Comparison of ENCODE assay signal across 29 cellular contexts in the genomic region with DNA sequence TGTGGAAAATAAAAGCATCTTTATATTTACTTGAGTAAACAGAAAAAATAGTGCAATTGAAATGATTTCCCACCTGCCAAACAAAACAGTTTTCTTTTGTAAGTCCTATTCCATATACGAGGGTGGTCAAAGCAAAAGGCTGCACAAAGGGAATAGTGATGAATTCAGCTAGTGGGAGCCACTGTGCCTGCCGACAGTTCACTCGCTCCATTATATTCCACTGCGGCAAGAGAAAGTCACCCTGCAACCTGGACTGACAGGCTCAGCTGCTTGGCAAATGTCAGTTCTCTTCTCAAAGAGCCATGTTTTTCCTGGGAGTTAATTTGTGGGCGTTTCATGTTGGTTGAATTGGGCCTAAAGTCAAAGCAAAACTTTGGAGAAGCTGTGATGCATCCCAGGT.
"Had no signal": no experiment of that assay in that cellular context is flagged by ENCODE, and none has a peak within 500 bp of the region (broad histone marks: within the 10 kb centered on the region; RNA-seq: fewer than 3 reads in every experiment).

No MANE protein-coding gene starts in this region.

- FAIRE-seq: endothelial cell of umbilical vein had no signal

- H3K36me3 ChIP-seq: brain microvascular endothelial cell, esophagus squamous epithelium, gastrocnemius medialis, heart left ventricle, sigmoid colon, spleen, suprapubic skin, tibial nerve, uterus had no signal

- ATAC-seq: activated CD4-positive, CD25-positive, alpha-beta regulatory T cell treated with anti-CD3 and anti-CD28 coated beads, Interleukin-2, amount 50 U/mL, for 24 hours; activated CD8-positive, alpha-beta T cell treated with anti-CD3 and anti-CD28 coated beads, Interleukin-2, amount 10 ng/mL, durations not matched to agents 7 days and 5 days; activated naive CD4-positive, alpha-beta T cell treated with anti-CD3 and anti-CD28 coated beads, Interleukin-2, amount 50 U/mL, for 72 hours; gastrocnemius medialis; heart left ventricle; left cardiac atrium; mucosa of descending colon; naive thymus-derived CD4-positive, alpha-beta T cell; T-cell had no signal

- H3K9me3 Mint-ChIP-seq: activated naive CD4-positive, alpha-beta T cell treated with anti-CD3 and anti-CD28 coated beads, Interleukin-2, amount 50 U/mL, for 72 hours; memory B cell; naive thymus-derived CD4-positive, alpha-beta T cell; neural crest cell; stimulated activated naive CD8-positive, alpha-beta T cell treated with anti-CD3 and anti-CD28 coated beads, Interleukin-15, Interleukin-2, amounts not matched to agents 100 ng/mL and 50 ng/mL, for 24 hours; T-cell; T-helper 2 cell treated with Interferon-gamma antibody and Interleukin-4, amounts not matched to agents 5 μg/mL and 100 μg/mL, for 36 hours had no signal

- H3K27me3 Mint-ChIP-seq: memory B cell; stimulated activated naive CD8-positive, alpha-beta T cell treated with anti-CD3 and anti-CD28 coated beads, Interleukin-15, Interleukin-2, amounts not matched to agents 100 ng/mL and 50 ng/mL, for 24 hours; T-cell had no signal

- H3K27ac ChIP-seq: brain microvascular endothelial cell, esophagus squamous epithelium, gastrocnemius medialis, heart left ventricle, spleen, suprapubic skin, tibial nerve, uterus, VCaP had no signal

- DNase-seq: activated CD4-positive, alpha-beta T cell treated with anti-CD3 and anti-CD28 coated beads, Interleukin-2, amount 50 U/mL, for 1 hour; activated CD8-positive, alpha-beta T cell treated with anti-CD3 and anti-CD28 coated beads, Interleukin-2, amount 10 ng/mL, durations not matched to agents 7 days and 5 days; aorta; brain microvascular endothelial cell; central memory CD4-positive, alpha-beta T cell; dermis blood vessel endothelial cell; effector memory CD4-positive, alpha-beta T cell; esophagus squamous epithelium; gastrocnemius medialis; heart left ventricle; left cardiac atrium; mucosa of descending colon; naive thymus-derived CD4-positive, alpha-beta T cell; retina; sigmoid colon; spleen; stimulated activated CD4-positive, alpha-beta T cell treated with anti-CD3 and anti-CD28 coated beads, Interleukin-4, amount 100 ng/mL, for 1 hour; T-cell; uterus had no signal

- H3K27ac Mint-ChIP-seq: activated CD8-positive, alpha-beta T cell treated with anti-CD3 and anti-CD28 coated beads, Interleukin-2, amount 10 ng/mL, durations not matched to agents 7 days and 5 days; activated naive CD4-positive, alpha-beta T cell treated with anti-CD3 and anti-CD28 coated beads, Interleukin-2, amount 50 U/mL, for 72 hours; memory B cell; naive thymus-derived CD4-positive, alpha-beta T cell; stimulated activated naive CD8-positive, alpha-beta T cell treated with anti-CD3 and anti-CD28 coated beads, Interleukin-15, Interleukin-2, amounts not matched to agents 100 ng/mL and 50 ng/mL, for 24 hours; T-cell; T-helper 2 cell treated with Interferon-gamma antibody and Interleukin-4, amounts not matched to agents 5 μg/mL and 100 μg/mL, for 36 hours had no signal

- H3K4me1 ChIP-seq: esophagus squamous epithelium, gastrocnemius medialis, heart left ventricle, sigmoid colon, spleen, suprapubic skin, tibial nerve, uterus had no signal

- H3K27me3 ChIP-seq: brain microvascular endothelial cell, esophagus squamous epithelium, gastrocnemius medialis, heart left ventricle, sigmoid colon, spleen, suprapubic skin, tibial nerve, uterus had no signal

- H3K4me3 Mint-ChIP-seq: activated CD8-positive, alpha-beta T cell treated with anti-CD3 and anti-CD28 coated beads, Interleukin-2, amount 10 ng/mL, durations not matched to agents 7 days and 5 days; memory B cell; naive thymus-derived CD4-positive, alpha-beta T cell; neural crest cell; stimulated activated naive CD8-positive, alpha-beta T cell treated with anti-CD3 and anti-CD28 coated beads, Interleukin-15, Interleukin-2, amounts not matched to agents 100 ng/mL and 50 ng/mL, for 24 hours; T-cell; T-helper 2 cell treated with Interferon-gamma antibody and Interleukin-4, amounts not matched to agents 5 μg/mL and 100 μg/mL, for 36 hours had no signal

- H3K4me3 ChIP-seq: esophagus squamous epithelium, gastrocnemius medialis, heart left ventricle, mucosa of descending colon, sigmoid colon, spleen, suprapubic skin, tibial nerve, uterus had no signal

- H3K4me1 Mint-ChIP-seq: memory B cell, T-cell had no signal

- H3K9me3 ChIP-seq: esophagus squamous epithelium, gastrocnemius medialis, heart left ventricle, mucosa of descending colon, sigmoid colon, spleen, suprapubic skin, uterus had no signal

- H3K36me3 Mint-ChIP-seq: activated naive CD4-positive, alpha-beta T cell treated with anti-CD3 and anti-CD28 coated beads, Interleukin-2, amount 50 U/mL, for 72 hours; memory B cell; naive thymus-derived CD4-positive, alpha-beta T cell; T-cell had no signal
